In genomic region chr7:1087952-1088920, GRCh38 we compare ENCODE assay signal across 1 cellular context.
TF ChIP-seq lines count a peak whose summit lies in the region.

TSS of gene GPER1 (plus strand) at chr7:1088113. CDS start at chr7:1091729, 3,616 bp downstream.

TF ChIP-seq in HepG2, 621 proteins besides CTCF, POLR2A, EP300 and RAD21 (continued from another document and continues in another):
- TF ChIP-seq SKIL (CRISPR knock-in tag; IDR thresholded peaks at IDR 0.05; ENCODE audit: borderline replicate concordance), result no peak
- TF ChIP-seq PITX1 (CRISPR knock-in tag; IDR thresholded peaks at IDR 0.05), result no peak
- TF ChIP-seq ZNF367 (CRISPR knock-in tag; IDR thresholded peaks at IDR 0.05; ENCODE audit: borderline replicate concordance), result no peak
- no peak for TF ChIP-seq ASH2L (IDR thresholded peaks at IDR 0.05; ENCODE audit: insufficient read length, low read depth, low read length)
- TF ChIP-seq EZH2 (conservative IDR thresholded peaks at IDR 0.05; ENCODE audit: low read depth, low read length), result no peak
- TF ChIP-seq ETV5 (CRISPR knock-in tag; IDR thresholded peaks at IDR 0.05; ENCODE audit: borderline replicate concordance), result 0 out of 2 replicates have a peak, but pooled peaks have one; percentile 17
- no peak for TF ChIP-seq ZNF572 (CRISPR knock-in tag; IDR thresholded peaks at IDR 0.05)
- TF ChIP-seq ZNF574 (CRISPR knock-in tag; IDR thresholded peaks at IDR 0.05), result peak; percentile 57; the same call in 1 of the 2 replicates
- TF ChIP-seq DR1 (CRISPR knock-in tag; IDR thresholded peaks at IDR 0.05), result 0 out of 2 replicates have a peak, but pooled peaks have one; percentile 62
- TF ChIP-seq TFDP2 (CRISPR knock-in tag; IDR thresholded peaks at IDR 0.05), result 0 out of 2 replicates have a peak, but pooled peaks have one; percentile 46
- TF ChIP-seq MEIS1 (CRISPR knock-in tag; IDR thresholded peaks at IDR 0.05; ENCODE audit: borderline replicate concordance), result no peak
- 0 out of 2 replicates have a peak, but pooled peaks have one; percentile 30 for TF ChIP-seq MEIS2 (CRISPR knock-in tag; IDR thresholded peaks at IDR 0.05)
- no peak for TF ChIP-seq GABPB1 (CRISPR knock-in tag; IDR thresholded peaks at IDR 0.05)
- TF ChIP-seq ZNF704 (CRISPR knock-in tag; IDR thresholded peaks at IDR 0.05; ENCODE audit: borderline replicate concordance), result no peak
- TF ChIP-seq HMGXB4 (CRISPR knock-in tag; IDR thresholded peaks at IDR 0.05; ENCODE audit: borderline replicate concordance in 1 of 2, low read depth in 1 of 2), result peak in 1 of 2 experiments; percentile 27; a peak in 1 of 4 replicates
- TF ChIP-seq AKAP8 (CRISPR knock-in tag; IDR thresholded peaks at IDR 0.05), result peak; percentile 39; the same call in 1 of the 2 replicates
- TF ChIP-seq ZNF263 (CRISPR knock-in tag; IDR thresholded peaks at IDR 0.05), result peak; percentile 97
- TF ChIP-seq RBFOX2 (IDR thresholded peaks at IDR 0.05; ENCODE audit: low read depth, low read length), result peak; percentile 74
- no peak for TF ChIP-seq HNRNPK (IDR thresholded peaks at IDR 0.05; ENCODE audit: low read depth, low read length, poor library complexity, severe bottlenecking)
- no peak for TF ChIP-seq ATF2 (CRISPR knock-in tag; IDR thresholded peaks at IDR 0.05)
- TF ChIP-seq SALL1 (CRISPR knock-in tag; IDR thresholded peaks at IDR 0.05), result peak; percentile 27; the same call in 1 of the 2 replicates
- no peak for TF ChIP-seq NBN (conservative IDR thresholded peaks at IDR 0.05)
- TF ChIP-seq SSRP1 (CRISPR knock-in tag; IDR thresholded peaks at IDR 0.05), result no peak
- TF ChIP-seq GMEB1 (CRISPR knock-in tag; IDR thresholded peaks at IDR 0.05; ENCODE audit: borderline replicate concordance), result 0 out of 2 replicates have a peak, but pooled peaks have one; percentile 20
- TF ChIP-seq SOX5 (CRISPR knock-in tag; IDR thresholded peaks at IDR 0.05; ENCODE audit: borderline replicate concordance), result no peak
- 0 out of 2 replicates have a peak, but pooled peaks have one; percentile 72 for TF ChIP-seq ZNF142 (CRISPR knock-in tag; IDR thresholded peaks at IDR 0.05)
- no peak for TF ChIP-seq THAP8 (CRISPR knock-in tag; IDR thresholded peaks at IDR 0.05; ENCODE audit: borderline replicate concordance)
- TF ChIP-seq ZC3H13 (CRISPR knock-in tag; IDR thresholded peaks at IDR 0.05), result no peak
- peak; percentile 97 for TF ChIP-seq ZNF652 (CRISPR knock-in tag; IDR thresholded peaks at IDR 0.05; ENCODE audit: borderline replicate concordance, low read depth)
- TF ChIP-seq ZMYM4 (CRISPR knock-in tag; IDR thresholded peaks at IDR 0.05), result peak; percentile 20; the same call in 1 of the 2 replicates
- peak; percentile 53 for TF ChIP-seq TAF1 (CRISPR knock-in tag; IDR thresholded peaks at IDR 0.05)
- TF ChIP-seq SAP130 (CRISPR knock-in tag; IDR thresholded peaks at IDR 0.05; ENCODE audit: low read depth), result peak; percentile 25; the same call in 1 of the 2 replicates
- TF ChIP-seq CERS6 (CRISPR knock-in tag; IDR thresholded peaks at IDR 0.05), result no peak
- no peak for TF ChIP-seq ZSCAN12 (CRISPR knock-in tag; IDR thresholded peaks at IDR 0.05)
- TF ChIP-seq HOXA3 (CRISPR knock-in tag; IDR thresholded peaks at IDR 0.05), result peak; percentile 66
- no peak for TF ChIP-seq RELA (CRISPR knock-in tag; IDR thresholded peaks at IDR 0.05)
- no peak for TF ChIP-seq ZNF34 (CRISPR knock-in tag; IDR thresholded peaks at IDR 0.05; ENCODE audit: borderline replicate concordance)
- TF ChIP-seq NR2F6 (IDR thresholded peaks at IDR 0.05), result no peak
- TF ChIP-seq NR2F6 (CRISPR knock-in tag; IDR thresholded peaks at IDR 0.05), result no peak
- no peak for TF ChIP-seq ZFP41 (CRISPR knock-in tag; IDR thresholded peaks at IDR 0.05; ENCODE audit: borderline replicate concordance)
- no peak for TF ChIP-seq PLRG1 (conservative IDR thresholded peaks at IDR 0.05)
- peak; percentile 30; the same call in 1 of the 2 replicates for TF ChIP-seq MED1 (CRISPR knock-in tag; IDR thresholded peaks at IDR 0.05)
- no peak for TF ChIP-seq ZFP36L2 (CRISPR knock-in tag; IDR thresholded peaks at IDR 0.05)
- TF ChIP-seq RAD51 (IDR thresholded peaks at IDR 0.05; ENCODE audit: borderline replicate concordance), result no peak
